11 cellular contexts compared by ENCODE assay signal in genomic region chr18:47758000-47758399, GRCh38.
A peak's percentile ranks its signal among the peaks of the same experiment; 100 is the strongest.
DNase-seq lines count a peak whose midpoint lies in the region; ATAC-seq and TF ChIP-seq lines count a peak whose summit lies in the region.
"Had no signal": no experiment of that assay in that cellular context is flagged by ENCODE, and none has a peak within 500 bp of the region (broad histone marks: within the 10 kb centered on the region; RNA-seq: fewer than 3 reads in every experiment).

No MANE protein-coding gene starts in this region.

- H3K9ac ChIP-seq in PC-3 (ENCODE audit: low read length), result no peak overlapping the region

- H3K27ac ChIP-seq in AG04450 (ENCODE audit: low read depth, low read length) (no peak overlapping the region), PC-3 (ENCODE audit: low read length) (no peak overlapping the region)

- intact Hi-C loops in PC-3 (cut with micrococcal nuclease), result no loop called here

- H3K27me3 ChIP-seq in AG04450 (ENCODE audit: control insufficient read depth, insufficient read depth, low read length) (no peaks in the 10 kb centered on the region), GM06990 (replicated peaks; ENCODE audit: control insufficient read depth, insufficient read depth, low read length) (no peaks in the 10 kb centered on the region), PC-3 (ENCODE audit: low read length) (no peaks in the 10 kb centered on the region)

- ATAC-seq in PC-3, result no peak
- ATAC-seq in stimulated activated naive CD8-positive, alpha-beta T cell treated with anti-CD3 and anti-CD28 coated beads, Interleukin-15, Interleukin-2, amounts not matched to agents 100 U/mL and 50 U/mL, for 24 hours, result no peak

- DNase-seq in AG04450 (ENCODE audit: low read depth, low spot score), result no peak
- DNase-seq in GM06990 (ENCODE audit: extremely low read depth, insufficient read length), result no peak
- DNase-seq in PC-3, result peak; percentile 7
- DNase-seq in fibroblast of pulmonary artery (ENCODE audit: low read depth), result peak; percentile 12
- DNase-seq in stimulated activated naive CD8-positive, alpha-beta T cell treated with anti-CD3 and anti-CD28 coated beads, Interleukin-15, Interleukin-2, amounts not matched to agents 100 U/mL and 50 U/mL, for 24 hours, result no peak
- no peak for DNase-seq in amniotic stem cell (lab: John Stamatoyannopoulos, UW)
- no peak for DNase-seq in SW480 (ENCODE audit: low spot score)
- DNase-seq in NCI-H510A treated with DMSO at 0.1 percent for 48 hours (lab: John Stamatoyannopoulos, UW), result no peak
- DNase-seq: GDM1, KG1, SHP77 treated with DMSO at 0.1 percent for 48 hours had no signal

- BruUV-seq in PC-3 (replicated peaks; lab: Mats Ljungman, UMichigan), result no TSS peak

- no peaks in the 10 kb centered on the region for H3K79me2 ChIP-seq in PC-3 (ENCODE audit: low read length)

- no peaks in the 10 kb centered on the region for H3K4me1 ChIP-seq in PC-3 (ENCODE audit: insufficient read depth, low read length)

- no peaks in the 10 kb centered on the region for H3F3A ChIP-seq in PC-3 (ENCODE audit: low read length, unreplicated experiment)

- TF ChIP-seq CTCF in AG04450 (IDR thresholded peaks at IDR 0.05; ENCODE audit: low read depth, low read length) (peak; percentile 42), GM06990 (IDR thresholded peaks at IDR 0.05; ENCODE audit: insufficient read depth, low read length, poor library complexity, severe bottlenecking) (peak; percentile 45), PC-3 (conservative IDR thresholded peaks at IDR 0.05; ENCODE audit: low read depth, low read length) (peak; percentile 24; the same call in 1 of the 2 replicates), fibroblast of pulmonary artery (IDR thresholded peaks at IDR 0.05; ENCODE audit: low read length, missing control alignments) (peak; percentile 39)

- no peak overlapping the region for H2AFZ ChIP-seq in PC-3 (ENCODE audit: low read length)

- H3K9me2 ChIP-seq in PC-3 (replicated peaks; ENCODE audit: low read length), result no peaks in the 10 kb centered on the region

- H4K20me1 ChIP-seq in PC-3 (ENCODE audit: low read length), result no peaks in the 10 kb centered on the region

- no peaks in the 10 kb centered on the region; the same call in 1 of the 2 replicates for H3K9me3 ChIP-seq in AG04450 (ENCODE audit: control insufficient read depth, insufficient read depth, low read length)
- H3K9me3 ChIP-seq in PC-3 (ENCODE audit: low read length), result no peaks in the 10 kb centered on the region

- POLR2A ChIA-PET in AG04450 (lab: Yijun Ruan, JAX), result no interaction called here
- POLR2A ChIA-PET in PC-3 (lab: Charles Lee; ENCODE audit: unreplicated experiment), result no interaction called here

- H3K36me3 ChIP-seq in GM06990 (ENCODE audit: control insufficient read depth, insufficient read depth, low read length), result no peaks in the 10 kb centered on the region
- H3K36me3 ChIP-seq in PC-3 (ENCODE audit: low read depth, low read length), result no peaks in the 10 kb centered on the region

- no peak overlapping the region for H3K4me3 ChIP-seq in AG04450 (ENCODE audit: low read depth, low read length)
- H3K4me3 ChIP-seq in GM06990 (replicated peaks; ENCODE audit: low read depth, low read length), result no peak overlapping the region
- no peak overlapping the region for H3K4me3 ChIP-seq in PC-3 (ENCODE audit: low read length)
- H3K4me3 ChIP-seq in fibroblast of pulmonary artery (replicated peaks; ENCODE audit: low read depth, low read length), result no peak overlapping the region

- no peak overlapping the region for H3K4me2 ChIP-seq in PC-3 (ENCODE audit: low read length)

- CTCF ChIA-PET in AG04450 (lab: Charles Lee) (interaction anchor here (1.0 kb wide), 1 partner anchor 9 kb away, joined by 4 read pairs; no protein-coding TSS in a partner anchor), PC-3 (lab: Charles Lee) (no interaction called here)

Comparison
In these comparisons a context has a peak if more than half of its experiments do, and no peak if none do; other contexts are left out.
1. DNase-seq: peak in PC-3 (single experiment) and fibroblast of pulmonary artery (single experiment); none in AG04450 (single experiment), GM06990 (single experiment), stimulated activated naive CD8-positive, alpha-beta T cell treated with anti-CD3 and anti-CD28 coated beads, Interleukin-15, Interleukin-2, amounts not matched to agents 100 U/mL and 50 U/mL, for 24 hours (single experiment), amniotic stem cell (single experiment), SW480 (single experiment) and NCI-H510A treated with DMSO at 0.1 percent for 48 hours (single experiment).
2. Peak in every context shown above with its lines, with median percentiles within 50 percentile points of each other: CTCF ChIP-seq.